ENCODE assay signal across 8 cellular contexts in the genomic region with DNA sequence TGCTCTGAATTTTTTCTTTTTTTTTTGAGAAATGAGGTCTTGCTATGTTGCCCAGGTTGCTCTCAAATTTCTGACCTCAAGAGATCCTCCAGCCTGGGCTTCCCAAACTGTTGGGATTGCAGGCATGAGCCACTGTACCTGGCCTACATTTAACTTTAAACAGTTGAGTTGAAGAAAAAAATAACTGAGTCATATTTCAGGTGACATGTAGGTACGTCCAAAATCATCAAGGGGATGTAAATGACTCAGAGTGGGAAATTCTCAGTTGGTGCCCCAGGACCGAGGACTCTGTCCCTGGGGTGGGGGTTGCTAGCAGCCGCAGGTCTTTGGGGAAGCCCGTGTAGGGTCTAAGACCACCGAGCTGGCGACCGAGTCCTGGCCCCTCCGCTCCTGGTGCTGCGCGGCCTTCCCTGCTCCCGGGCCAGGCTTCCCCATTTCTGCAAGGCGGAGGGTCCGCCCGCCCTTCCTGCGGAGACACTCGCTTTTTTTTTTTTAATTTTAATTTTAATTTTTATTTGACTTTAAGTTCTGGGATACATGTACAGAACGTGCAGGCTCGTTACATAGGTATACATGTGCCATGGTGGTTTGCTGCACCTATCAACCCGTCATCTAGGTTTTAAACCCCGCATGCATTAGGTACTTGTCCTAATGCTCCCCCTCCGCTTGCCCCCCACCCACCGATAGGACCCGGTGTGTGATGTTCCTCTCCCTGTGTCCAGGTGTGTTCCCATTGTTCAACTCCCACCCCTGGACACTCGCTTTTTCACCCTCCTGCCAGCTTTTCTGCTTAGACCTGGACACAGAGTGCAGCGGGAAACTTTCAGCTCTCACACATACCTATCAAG. TPM values are rescaled to one million over a fixed set of nuclear protein-coding genes. Genes with fewer than 3 reads are reported as not detected.
DNase-seq lines count a peak whose midpoint lies in the region; ATAC-seq and TF ChIP-seq lines count a peak whose summit lies in the region.

No MANE protein-coding gene starts in this region.

- no peak overlapping the region for H3K9ac ChIP-seq in smooth muscle cell (ENCODE audit: low read depth)

- CTCF ChIA-PET in RWPE1 (lab: Yijun Ruan, JAX), result interaction anchor here (0.5 to 1.8 kb wide), 26 partner anchors 8 to 1582 kb away, joined by 3 to 11 read pairs (median 4); a partner anchor contains a TSS

- no peaks in the 10 kb centered on the region for H3K27me3 ChIP-seq in smooth muscle cell (ENCODE audit: low read depth)

- TF ChIP-seq CTCF in RWPE1 (conservative IDR thresholded peaks at IDR 0.05; ENCODE audit: low read depth) (no peak), foreskin fibroblast (IDR thresholded peaks at IDR 0.05; ENCODE audit: low read depth, low read length) (no peak), smooth muscle cell (IDR thresholded peaks at IDR 0.05; ENCODE audit: borderline replicate concordance, insufficient read depth, poor library complexity, severe bottlenecking) (no peak)

- H3K4me2 ChIP-seq in smooth muscle cell, result peak overlapping the region; percentile 82

- peak overlapping the region; percentile 85 for H2AFZ ChIP-seq in smooth muscle cell (ENCODE audit: low read depth)

- no peak for DNase-seq in RWPE1 (ENCODE audit: low spot score)
- DNase-seq in foreskin fibroblast, result no peak
- no peak for DNase-seq in smooth muscle cell (lab: John Stamatoyannopoulos, UW; ENCODE audit: unreplicated experiment)
- no peak for DNase-seq in HUDEP-2 (lab: John Stamatoyannopoulos, UW; ENCODE audit: unreplicated experiment in 76 of 76)
- no peak for DNase-seq in SW 1271 (lab: John Stamatoyannopoulos, UW)

- no peaks in the 10 kb centered on the region for H3K9me3 ChIP-seq in smooth muscle cell (replicated peaks; ENCODE audit: low read depth)

- H3K4me3 ChIP-seq in foreskin fibroblast (ENCODE audit: low read depth in 1 of 2, low read length in 2 of 2) (peak overlapping the region; percentile 43 to 56), smooth muscle cell (peak overlapping the region; percentile 47)

- no peaks in the 10 kb centered on the region for H3K36me3 ChIP-seq in smooth muscle cell (ENCODE audit: low read depth)

- no peaks in the 10 kb centered on the region for H3K4me1 ChIP-seq in smooth muscle cell (ENCODE audit: low read depth)

- H4K20me1 ChIP-seq in smooth muscle cell (ENCODE audit: low read depth), result no peaks in the 10 kb centered on the region

- ATAC-seq in GM21526 (IDR thresholded peaks at IDR 0.05; ENCODE audit: low FRiP score, unreplicated experiment) (peak; percentile 6), HG03139 (IDR thresholded peaks at IDR 0.05; ENCODE audit: unreplicated experiment) (no peak), HG03108 (IDR thresholded peaks at IDR 0.05; ENCODE audit: unreplicated experiment) (no peak)

- no peaks in the 10 kb centered on the region for H3F3A ChIP-seq in smooth muscle cell (ENCODE audit: low read depth)

- POLR2A ChIA-PET in RWPE1 (lab: Yijun Ruan, JAX; ENCODE audit: low non-redundant PET), result no interaction called here

- H3K27ac ChIP-seq in RWPE1, result peak overlapping the region; percentile 75
- no peak overlapping the region for H3K27ac ChIP-seq in smooth muscle cell (ENCODE audit: low read depth)

- 52% methylated on average over 24 of the region's 25 CpGs for WGBS in smooth muscle cell (ENCODE audit: low lambda C conversion rate)

- no peaks in the 10 kb centered on the region for H3K79me2 ChIP-seq in smooth muscle cell (ENCODE audit: low read depth)

RNA-seq across cellular contexts. Expression of a gene that starts 12.7 kb away (rescaled TPM):
- 35.2 and 48.7 TPM in 2 replicates for total RNA-seq in smooth muscle cell
- 20.7 and 23.8 TPM in 2 replicates for polyA plus RNA-seq in smooth muscle cell
